16 cellular contexts compared by ENCODE assay signal in the genomic region with DNA sequence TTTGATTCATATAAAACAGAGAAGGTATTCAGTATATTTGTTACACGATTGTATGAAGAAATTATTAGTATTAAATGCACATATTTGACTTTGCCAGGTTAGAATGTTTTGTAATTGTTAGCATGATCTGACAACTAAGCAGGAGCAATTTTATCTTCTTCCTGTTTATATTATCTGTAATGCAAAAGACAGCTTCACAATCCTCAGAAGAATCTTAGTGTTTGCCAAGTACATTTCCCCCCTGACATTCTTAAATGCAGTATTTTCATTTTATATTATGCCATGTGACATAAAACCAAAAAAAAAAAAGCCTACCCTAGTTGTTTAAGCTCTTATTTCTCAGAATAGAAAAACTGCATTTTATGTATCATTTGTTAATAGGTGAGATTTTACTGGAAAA.
"Had no signal": no experiment of that assay in that cellular context is flagged by ENCODE, and none has a peak within 500 bp of the region (broad histone marks: within the 10 kb centered on the region; RNA-seq: fewer than 3 reads in every experiment).

No MANE protein-coding gene starts in this region.

- H3K36me3 ChIP-seq: breast epithelium, lower lobe of right lung, tibial nerve, vagina had no signal

- ATAC-seq: activated CD8-positive, alpha-beta memory T cell treated with anti-CD3 and anti-CD28 coated beads, Interleukin-2, amount 10 ng/mL, durations not matched to agents 7 days and 5 days; activated naive CD4-positive, alpha-beta T cell treated with anti-CD3 and anti-CD28 coated beads, Interleukin-2, amount 50 U/mL, for 72 hours; activated T-cell treated with anti-CD3 and anti-CD28 coated beads, Interleukin-2, amount 50 U/mL, for 4 hours; left cardiac atrium; lower lobe of right lung; stimulated activated effector memory CD8-positive, alpha-beta T cell treated with anti-CD3 and anti-CD28 coated beads, Interleukin-12 subunit alpha, Interleukin-12 subunit beta, amount 100 ng/mL, for 72 hours had no signal

- H3K27me3 ChIP-seq: breast epithelium, tibial nerve, vagina had no signal

- H3K9me3 ChIP-seq: breast epithelium, lower lobe of right lung, tibial nerve, vagina had no signal

- H3K4me3 ChIP-seq: breast epithelium, lower lobe of right lung, tibial nerve, vagina had no signal

- H3K4me1 ChIP-seq: breast epithelium, lower lobe of right lung, vagina had no signal

- DNase-seq: activated CD4-positive, alpha-beta T cell treated with anti-CD3 and anti-CD28 coated beads for 1 hour; activated CD4-positive, alpha-beta T cell treated with anti-CD3 and anti-CD28 coated beads, Interleukin-2, amount 50 U/mL, for 48 hours; activated CD8-positive, alpha-beta memory T cell treated with anti-CD3 and anti-CD28 coated beads, Interleukin-2, amount 10 ng/mL, durations not matched to agents 7 days and 5 days; activated effector memory CD4-positive, alpha-beta T cell treated with anti-CD3 and anti-CD28 coated beads, Interleukin-2, amount 50 U/mL, for 16 hours; activated T-cell treated with anti-CD3 and anti-CD28 coated beads, Interleukin-2, amount 50 U/mL, for 4 hours; left cardiac atrium; lower lobe of right lung; midbrain; naive B cell; posterior cingulate gyrus; small intestine had no signal
